22 cellular contexts compared by ENCODE assay signal in genomic region chr6:106658469-106658868, GRCh38.
A peak's percentile ranks its signal among the peaks of the same experiment; 100 is the strongest.
DNase-seq lines count a peak whose midpoint lies in the region; ATAC-seq and TF ChIP-seq lines count a peak whose summit lies in the region.
"Had no signal": no experiment of that assay in that cellular context is flagged by ENCODE, and none has a peak within 500 bp of the region (broad histone marks: within the 10 kb centered on the region; RNA-seq: fewer than 3 reads in every experiment).

No MANE protein-coding gene starts in this region.

- H3K4me1 ChIP-seq in BLaER1 (peaks cover 79% of the 10 kb centered on the region), HEK293 (ENCODE audit: control insufficient read depth, insufficient read depth, low read length) (no peaks in the 10 kb centered on the region)
- H3K4me1 ChIP-seq: heart right ventricle, pancreas, SJSA1 had no signal

- peak; percentile 7 for DNase-seq in SW480 (ENCODE audit: low spot score)
- peak; percentile 6 for DNase-seq in fibroblast of mammary gland (ENCODE audit: low read depth)
- no peak for DNase-seq in NAMALWA (ENCODE audit: low spot score)
- no peak for DNase-seq in stimulated activated naive CD8-positive, alpha-beta T cell treated with anti-CD3 and anti-CD28 coated beads, Interleukin-15, Interleukin-2, amounts not matched to agents 100 U/mL and 50 U/mL, for 24 hours
- no peak for DNase-seq in DMS 273 (lab: John Stamatoyannopoulos, UW; ENCODE audit: unreplicated experiment)
- DNase-seq: activated CD4-positive, alpha-beta T cell treated with anti-CD3 and anti-CD28 coated beads, Interleukin-2, amount 10 ng/mL, durations not matched to agents 24 days and 14 days; activated effector memory CD4-positive, alpha-beta T cell treated with Interleukin-2 at 50 U/mL for 16 hours; amniotic stem cell; caudate nucleus; COR-L47; effector CD8-positive, alpha-beta T cell; esophagus squamous epithelium; heart right ventricle; natural killer cell; NCI-H1694; NCI-H446 treated with DMSO at 0.1 percent for 48 hours; pancreas; T-helper 9 cell had no signal

- CTCF ChIA-PET in HEK293 (lab: Yijun Ruan, JAX) = interaction anchor here (0.6 to 1.5 kb wide), 2 partner anchors 321 to 1323 kb away, joined by 3 read pairs; no protein-coding TSS in a partner anchor

- H3K4me2 ChIP-seq in BLaER1 = 0 out of 2 replicates have a peak overlapping the region, but pooled peaks have one; percentile 8

- no peak for ATAC-seq in stimulated activated naive CD8-positive, alpha-beta T cell treated with anti-CD3 and anti-CD28 coated beads, Interleukin-15, Interleukin-2, amounts not matched to agents 100 U/mL and 50 U/mL, for 24 hours
- ATAC-seq: heart right ventricle, natural killer cell, pancreas had no signal

- POLR2A ChIA-PET in HEK293 (lab: Yijun Ruan, JAX) = no interaction called here

- peaks cover 49% of the 10 kb centered on the region for H4K20me1 ChIP-seq in BLaER1

- H3K9me3 ChIP-seq in BLaER1 (peaks cover 47% of the 10 kb centered on the region), HEK293 (ENCODE audit: control insufficient read depth, insufficient read depth, low read depth, low read length) (no peaks in the 10 kb centered on the region)
- H3K9me3 ChIP-seq: pancreas had no signal

- TF ChIP-seq CTCF in HEK293 (tag by site-specific recombination; IDR thresholded peaks at IDR 0.05) (no peak), fibroblast of mammary gland (conservative IDR thresholded peaks at IDR 0.05; ENCODE audit: control insufficient read depth, insufficient read depth, low read depth, low read length) (no peak)

- H3K27me3 ChIP-seq in BLaER1 = no peaks in the 10 kb centered on the region
- H3K27me3 ChIP-seq: esophagus squamous epithelium, heart right ventricle, pancreas, SJSA1 had no signal

- no peak overlapping the region for H3K9ac ChIP-seq in BLaER1

- no peak overlapping the region for H3K27ac ChIP-seq in BLaER1
- H3K27ac ChIP-seq in HEK293 (ENCODE audit: extremely low read depth, low read depth, low read length) = no peak overlapping the region
- H3K27ac ChIP-seq: esophagus squamous epithelium, heart right ventricle, pancreas, SJSA1 had no signal

- H3K36me3 ChIP-seq in BLaER1 (peaks cover 100% of the 10 kb centered on the region), HEK293 (ENCODE audit: control insufficient read depth in 2 of 2, insufficient read depth in 1 of 2, low read length in 2 of 2) (peaks cover 22 to 83% of the 10 kb centered on the region in 2 experiments; a peak in 2 of 3 replicates)

- H3K4me3 ChIP-seq in BLaER1 = no peak overlapping the region
- no peak overlapping the region for H3K4me3 ChIP-seq in HEK293 (ENCODE audit: low read depth, low read length)
- H3K4me3 ChIP-seq in fibroblast of mammary gland (ENCODE audit: control insufficient read depth, low read depth, low read length) = no peak overlapping the region
- H3K4me3 ChIP-seq: esophagus squamous epithelium, heart right ventricle, lung, pancreas, SJSA1 had no signal

TF ChIP-seq in HEK293, 187 proteins besides CTCF, POLR2A, EP300 and RAD21:
- TF ChIP-seq SETDB1 (IDR thresholded peaks at IDR 0.05; ENCODE audit: insufficient read length, low read length) (peak; percentile 83), KLF7 (tag by site-specific recombination; IDR thresholded peaks at IDR 0.05; ENCODE audit: borderline replicate concordance) (no peak)

Comparison
In these comparisons a context has a peak if more than half of its experiments do, and no peak if none do; other contexts are left out.
1. DNase-seq: peak in SW480 (single experiment) and fibroblast of mammary gland (single experiment); none in NAMALWA (single experiment), stimulated activated naive CD8-positive, alpha-beta T cell treated with anti-CD3 and anti-CD28 coated beads, Interleukin-15, Interleukin-2, amounts not matched to agents 100 U/mL and 50 U/mL, for 24 hours (single experiment) and DMS 273 (single experiment).